In the genomic region with DNA sequence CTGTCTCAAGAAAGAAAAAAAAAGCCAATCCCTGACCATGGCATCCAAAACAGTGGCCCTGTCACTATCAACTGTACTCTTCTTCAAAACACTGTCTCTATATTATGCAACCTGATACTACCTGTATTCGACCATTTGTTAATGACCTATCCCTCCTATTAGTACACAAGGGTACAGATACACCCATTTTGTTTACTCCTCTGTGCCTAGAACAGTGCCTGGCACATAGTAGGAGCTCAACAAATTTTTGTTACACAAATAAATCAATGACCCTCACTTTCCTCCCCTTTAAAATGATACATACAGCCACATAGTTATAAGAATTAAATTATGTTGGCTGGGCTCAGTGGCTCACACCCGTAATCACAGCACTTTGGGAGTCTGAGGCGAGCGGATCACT, we compare ENCODE assay signal across 28 cellular contexts.
"Had no signal": no experiment of that assay in that cellular context is flagged by ENCODE, and none has a peak within 500 bp of the region (broad histone marks: within the 10 kb centered on the region; RNA-seq: fewer than 3 reads in every experiment).

No MANE protein-coding gene starts in this region.

- H3K4me3 Mint-ChIP-seq: dendritic cell treated with granulocyte-macrophage colony-stimulating factor and Interleukin-4, amounts not matched to agents 40 ng/mL and 50 ng/mL, for 4 days; effector memory CD8-positive, alpha-beta T cell; endodermal cell had no signal

- H3K27ac Mint-ChIP-seq: dendritic cell treated with granulocyte-macrophage colony-stimulating factor and Interleukin-4, amounts not matched to agents 40 ng/mL and 50 ng/mL, for 4 days; effector memory CD8-positive, alpha-beta T cell; endodermal cell had no signal

- DNase-seq: colonic mucosa; cortex of kidney; dermis blood vessel endothelial cell; dorsolateral prefrontal cortex; effector CD4-positive, alpha-beta T cell; effector CD8-positive, alpha-beta T cell; effector memory CD4-positive, alpha-beta T cell; effector memory CD8-positive, alpha-beta T cell; endodermal cell; esophagus squamous epithelium; foreskin fibroblast; foreskin keratinocyte; foreskin melanocyte; gastrocnemius medialis; glutamatergic neuron; head of caudate nucleus; heart left ventricle; heart right ventricle had no signal

- H3K4me1 ChIP-seq: colonic mucosa, esophagus squamous epithelium, foreskin keratinocyte, gastrocnemius medialis, gastroesophageal sphincter had no signal

- H3K4me3 ChIP-seq: colonic mucosa, coronary artery, dorsolateral prefrontal cortex, esophagus muscularis mucosa, esophagus squamous epithelium, gastrocnemius medialis, gastroesophageal sphincter, heart left ventricle, heart right ventricle had no signal

- H3K27ac ChIP-seq: colonic mucosa, coronary artery, dorsolateral prefrontal cortex, epithelial cell of prostate, esophagus muscularis mucosa, esophagus squamous epithelium, foreskin keratinocyte, gastrocnemius medialis, gastroesophageal sphincter, heart left ventricle, heart right ventricle had no signal

- ATAC-seq: effector memory CD8-positive, alpha-beta T cell; esophagus mucosa; foreskin keratinocyte; gastrocnemius medialis; gastroesophageal sphincter; heart left ventricle had no signal

- H3K27me3 ChIP-seq: colonic mucosa, dorsolateral prefrontal cortex, esophagus muscularis mucosa, esophagus squamous epithelium, foreskin keratinocyte, gastrocnemius medialis, gastroesophageal sphincter, heart left ventricle, heart right ventricle had no signal

- H3K4me1 Mint-ChIP-seq: endodermal cell had no signal

- FAIRE-seq: colon, endometrium, endothelial cell of umbilical vein, frontal cortex had no signal

- H3K36me3 ChIP-seq: colonic mucosa, esophagus muscularis mucosa, esophagus squamous epithelium, gastrocnemius medialis, gastroesophageal sphincter, heart left ventricle, heart right ventricle had no signal

- H3K9me3 ChIP-seq: colonic mucosa, esophagus muscularis mucosa, esophagus squamous epithelium, gastrocnemius medialis, gastroesophageal sphincter, heart left ventricle, heart right ventricle had no signal

- H3K9me3 Mint-ChIP-seq: dendritic cell treated with granulocyte-macrophage colony-stimulating factor and Interleukin-4, amounts not matched to agents 40 ng/mL and 50 ng/mL, for 4 days; effector memory CD8-positive, alpha-beta T cell; endodermal cell had no signal
